In the genomic region with DNA sequence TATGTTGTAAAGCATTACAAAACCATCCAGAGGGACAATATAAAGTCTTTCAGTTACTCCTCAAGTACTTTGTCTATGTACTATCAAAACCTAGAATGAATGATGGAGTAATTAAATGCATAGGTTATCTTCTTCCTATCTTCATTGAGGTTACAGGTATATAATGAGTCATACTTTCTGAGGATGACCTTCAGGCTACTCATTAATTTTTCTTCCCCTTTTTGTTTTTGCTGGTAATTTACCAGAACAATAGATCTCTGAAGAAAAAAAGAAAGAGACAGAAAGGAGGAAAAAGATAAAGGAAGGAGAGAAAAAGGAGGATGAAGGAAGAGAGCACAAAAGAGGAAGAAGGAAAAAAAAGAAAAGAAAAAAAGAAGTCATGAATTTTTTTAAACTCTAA, we compare ENCODE assay signal across 19 cellular contexts.
A peak's percentile ranks its signal among the peaks of the same experiment; 100 is the strongest.
DNase-seq lines count a peak whose midpoint lies in the region; ATAC-seq, FAIRE-seq and TF ChIP-seq lines count a peak whose summit lies in the region.
"Had no signal": no experiment of that assay in that cellular context is flagged by ENCODE, and none has a peak within 500 bp of the region (broad histone marks: within the 10 kb centered on the region; RNA-seq: fewer than 3 reads in every experiment).

No MANE protein-coding gene starts in this region.

- TF ChIP-seq CTCF in GM12878 (IDR thresholded peaks at IDR 0.05 in 2 of 3, conservative IDR thresholded peaks at IDR 0.05 in 1 of 3; ENCODE audit: control insufficient read depth in 2 of 3, extremely low read depth in 1 of 3, insufficient read depth in 1 of 3, low read depth in 3 of 3, low read length in 3 of 3) (no peak), WTC11 (IDR thresholded peaks at IDR 0.05) (no peak)

- TF ChIP-seq POLR2A in GM12878 (IDR thresholded peaks at IDR 0.05; ENCODE audit: low read depth, low read length): no peak

- CTCF ChIA-PET in GM12878 (lab: Yijun Ruan, JAX) (no interaction called here), WTC11 (lab: Charles Lee) (no interaction called here)

- H3K36me3 Mint-ChIP-seq in WTC11: no peaks in the 10 kb centered on the region
- H3K36me3 Mint-ChIP-seq: activated naive CD4-positive, alpha-beta T cell treated with anti-CD3 and anti-CD28 coated beads, Interleukin-2, amount 50 U/mL, for 24 hours had no signal

- H3K4me3 Mint-ChIP-seq in WTC11: no peak overlapping the region
- H3K4me3 Mint-ChIP-seq: activated naive CD4-positive, alpha-beta T cell treated with anti-CD3 and anti-CD28 coated beads, Interleukin-2, amount 50 U/mL, for 24 hours; T-helper 2 cell treated with Interferon-gamma antibody and Interleukin-4, amounts not matched to agents 5 μg/mL and 100 μg/mL, for 36 hours had no signal

- no TSS peak for BruUV-seq in GM12878 (replicated peaks; lab: Mats Ljungman, UMichigan)

- in situ Hi-C loops in GM12878 (cut with MboI): no loop called here

- no peak overlapping the region for H2AFZ ChIP-seq in GM12878 (ENCODE audit: control insufficient read depth, low read depth, low read length)

- ATAC-seq in GM18907 (IDR thresholded peaks at IDR 0.05; ENCODE audit: unreplicated experiment) (peak; percentile 57), GM21786 (IDR thresholded peaks at IDR 0.05; ENCODE audit: unreplicated experiment) (peak; percentile 34), HG03097 (IDR thresholded peaks at IDR 0.05; ENCODE audit: low FRiP score, unreplicated experiment) (peak; percentile 55), GM12878 (peak; percentile 66), WTC11 (no peak)
- ATAC-seq: left lobe of liver, pancreas had no signal

- intact Hi-C loops in GM12878 (cut with micrococcal nuclease; ENCODE audit: unreplicated experiment): no loop called here

- SMC1A ChIA-PET in GM12878 (lab: Charles Lee; ENCODE audit: uncharacterized antibody, unreplicated experiment): interaction anchor here (0.8 to 1.1 kb wide), 2 partner anchors 12 to 31 kb away, joined by 3 read pairs; no protein-coding TSS in a partner anchor

- no peaks in the 10 kb centered on the region for H3K36me3 ChIP-seq in GM12878 (ENCODE audit: control insufficient read depth in 2 of 2, insufficient read depth in 2 of 2, low read length in 1 of 2)
- H3K36me3 ChIP-seq: BE2C, pancreas, uterus had no signal

- no peak for FAIRE-seq in GM12878 (lab: Jason Lieb, UNC)
- FAIRE-seq: pancreas, small intestine had no signal

- peak in 1 of 2 experiments; percentile 53; a peak in 1 of 4 replicates for TF ChIP-seq EP300 in GM12878 (IDR thresholded peaks at IDR 0.05; ENCODE audit: borderline replicate concordance in 1 of 2, control insufficient read depth in 1 of 2, low read depth in 2 of 2, low read length in 2 of 2)

- H3K4me3 ChIP-seq in GM12878: no peak overlapping the region
- H3K4me3 ChIP-seq: pancreas, uterus had no signal

- H3K79me2 ChIP-seq in GM12878 (ENCODE audit: control insufficient read depth, insufficient read depth, low read length): no peaks in the 10 kb centered on the region

- H3K27ac ChIP-seq in GM12878 (ENCODE audit: control insufficient read depth, insufficient read depth): no peak overlapping the region
- H3K27ac ChIP-seq: pancreas, uterus had no signal

- H4K20me1 ChIP-seq in GM12878 (ENCODE audit: control insufficient read depth, insufficient read depth): no peaks in the 10 kb centered on the region

- POLR2A ChIA-PET in GM12878 (lab: Charles Lee): no interaction called here
- POLR2A ChIA-PET in WTC11 (lab: Charles Lee): no interaction called here

- peaks cover 43% of the 10 kb centered on the region for H3K4me1 Mint-ChIP-seq in WTC11
- H3K4me1 Mint-ChIP-seq: activated naive CD4-positive, alpha-beta T cell treated with anti-CD3 and anti-CD28 coated beads, Interleukin-2, amount 50 U/mL, for 24 hours had no signal

- H3K27ac Mint-ChIP-seq in WTC11: no peak overlapping the region
- H3K27ac Mint-ChIP-seq: activated naive CD4-positive, alpha-beta T cell treated with anti-CD3 and anti-CD28 coated beads, Interleukin-2, amount 50 U/mL, for 24 hours; T-helper 2 cell treated with Interferon-gamma antibody and Interleukin-4, amounts not matched to agents 5 μg/mL and 100 μg/mL, for 36 hours had no signal

- RAD21 ChIA-PET in GM12878 (lab: Charles Lee; ENCODE audit: unreplicated experiment): no interaction called here

- H3K27me3 Mint-ChIP-seq in WTC11 (ENCODE audit: low read depth): peaks cover 30% of the 10 kb centered on the region
- H3K27me3 Mint-ChIP-seq: activated naive CD4-positive, alpha-beta T cell treated with anti-CD3 and anti-CD28 coated beads, Interleukin-2, amount 50 U/mL, for 24 hours had no signal

- no peaks in the 10 kb centered on the region for H3K9me3 ChIP-seq in GM12878 (replicated peaks; ENCODE audit: control insufficient read depth, insufficient read depth, low read length)
- H3K9me3 ChIP-seq: BE2C, pancreas, uterus had no signal

- DNase-seq in GM12878 (ENCODE audit: low read depth, low spot score) (no peak), activated gamma-delta T cell treated with Interleukin-2 at 50 U/mL for 16 hours (no peak), WTC11 (ENCODE audit: low spot score) (no peak), AG20443 (ENCODE audit: low spot score) (no peak)
- DNase-seq in stimulated activated CD4-positive, alpha-beta T cell treated with anti-CD3 and anti-CD28 coated beads, Interleukin-4, amount 100 ng/mL, for 4 hours: no peak
- DNase-seq: activated CD8-positive, alpha-beta memory T cell treated with anti-CD3 and anti-CD28 coated beads, Interleukin-2, amount 50 U/mL, for 4 hours; BE2C; NCI-H1436; pancreas; SHP77 treated with DMSO at 0.1 percent for 48 hours; small intestine; stimulated activated naive CD4-positive, alpha-beta T cell treated with Interleukin-2 at 50 U/mL for 16 hours; uterus had no signal

- H3K4me1 ChIP-seq in GM12878 (ENCODE audit: control insufficient read depth, insufficient read depth, low read length): peaks cover 8% of the 10 kb centered on the region; the same call in 1 of the 2 replicates
- H3K4me1 ChIP-seq: BE2C, pancreas, uterus had no signal

- H3K27me3 ChIP-seq in GM12878 (replicated peaks in 1 of 2; ENCODE audit: control insufficient read depth in 2 of 2, insufficient read depth in 2 of 2, low read length in 1 of 2): no peaks in the 10 kb centered on the region
- H3K27me3 ChIP-seq: BE2C, pancreas, uterus had no signal

- no peaks in the 10 kb centered on the region for H3K9me3 Mint-ChIP-seq in WTC11
- H3K9me3 Mint-ChIP-seq: activated naive CD4-positive, alpha-beta T cell treated with anti-CD3 and anti-CD28 coated beads, Interleukin-2, amount 50 U/mL, for 24 hours; T-helper 2 cell treated with Interferon-gamma antibody and Interleukin-4, amounts not matched to agents 5 μg/mL and 100 μg/mL, for 36 hours had no signal

- H3K9ac ChIP-seq in GM12878 (ENCODE audit: control insufficient read depth, insufficient read depth, low read length): no peak overlapping the region

- H3K4me2 ChIP-seq in GM12878 (ENCODE audit: control insufficient read depth, insufficient read depth): no peak overlapping the region

- no peak for TF ChIP-seq RAD21 in GM12878 (IDR thresholded peaks at IDR 0.05; ENCODE audit: insufficient read depth, low read depth, low read length)

TF ChIP-seq in GM12878, 131 proteins besides CTCF, POLR2A, EP300 and RAD21 (continues in another document):
- TF ChIP-seq RB1 (IDR thresholded peaks at IDR 0.05; ENCODE audit: borderline replicate concordance) (no peak), DPF2 (IDR thresholded peaks at IDR 0.05) (0 out of 2 replicates have a peak, but pooled peaks have one; percentile 25), SRF (IDR thresholded peaks at IDR 0.05; ENCODE audit: low read depth in 2 of 2, low read length in 2 of 2) (no peak), MTA2 (IDR thresholded peaks at IDR 0.05; ENCODE audit: low read depth) (peak; percentile 95), BMI1 (IDR thresholded peaks at IDR 0.05; ENCODE audit: borderline replicate concordance) (no peak), NR2F1 (conservative IDR thresholded peaks at IDR 0.05) (peak; percentile 45; the same call in 1 of the 2 replicates), ATF7 (IDR thresholded peaks at IDR 0.05; ENCODE audit: low read depth) (peak; percentile 75), CEBPB (IDR thresholded peaks at IDR 0.05; ENCODE audit: borderline replicate concordance in 1 of 2, low read depth in 2 of 2, low read length in 2 of 2) (no peak), ZNF24 (IDR thresholded peaks at IDR 0.05) (peak; percentile 96), MEF2A (IDR thresholded peaks at IDR 0.05; ENCODE audit: insufficient read depth, low read depth, low read length) (no peak), IKZF2 (IDR thresholded peaks at IDR 0.05) (peak; percentile 78), EZH2 (IDR thresholded peaks at IDR 0.05; ENCODE audit: borderline replicate concordance, control insufficient read depth, low read depth, low read length) (no peak)

TF ChIP-seq in WTC11, 78 proteins besides CTCF, POLR2A, EP300 and RAD21:
- TF ChIP-seq NR3C1 (CRISPR knock-in tag; conservative IDR thresholded peaks at IDR 0.05; ENCODE audit: low read depth): no peak
- TF ChIP-seq ELF4 (CRISPR knock-in tag; IDR thresholded peaks at IDR 0.05; ENCODE audit: low read depth): no peak
- no peak for TF ChIP-seq RORB (CRISPR knock-in tag; IDR thresholded peaks at IDR 0.05)
